ENCODE assay signal across 20 cellular contexts in the genomic region with DNA sequence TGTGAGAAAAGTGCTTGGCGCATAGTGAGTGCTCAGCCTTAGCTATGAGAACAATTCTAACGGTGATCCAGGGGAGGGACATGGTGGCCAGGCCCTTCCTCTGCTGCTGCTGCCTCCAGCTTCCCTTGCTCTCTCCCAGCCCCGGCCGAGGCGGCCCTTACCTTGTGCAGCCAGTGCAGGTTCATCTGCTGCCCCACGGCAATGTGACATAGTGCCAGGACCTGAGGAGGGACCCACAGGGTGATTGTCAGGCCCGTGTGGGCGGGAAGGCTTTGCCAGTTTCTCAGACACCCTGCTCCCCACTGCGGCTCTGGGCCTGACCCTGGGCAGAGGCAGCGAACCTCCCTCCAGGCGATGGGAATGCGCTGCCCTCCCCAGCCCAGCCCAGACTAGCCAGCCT. TPM values are rescaled to one million over a fixed set of nuclear protein-coding genes. Genes with fewer than 3 reads are reported as not detected.
DNase-seq lines count a peak whose midpoint lies in the region; ATAC-seq, FAIRE-seq and TF ChIP-seq lines count a peak whose summit lies in the region.
"Had no signal": no experiment of that assay in that cellular context is flagged by ENCODE, and none has a peak within 500 bp of the region (broad histone marks: within the 10 kb centered on the region; RNA-seq: fewer than 3 reads in every experiment).

No MANE protein-coding gene starts in this region.

- H3K56ac ChIP-seq in H1 (replicated peaks; ENCODE audit: insufficient read length, low read depth, low read length), result no peak overlapping the region

- H3K4me1 Mint-ChIP-seq in stimulated activated effector memory CD8-positive, alpha-beta T cell treated with anti-CD3 and anti-CD28 coated beads, Interleukin-12 subunit alpha, Interleukin-12 subunit beta, amount 100 ng/mL, for 72 hours, result no peaks in the 10 kb centered on the region

- no peak overlapping the region for H4K5ac ChIP-seq in H1 (ENCODE audit: insufficient read length, low read depth, low read length)

- H3K23me2 ChIP-seq in H1 (ENCODE audit: low read depth, low read length), result no peaks in the 10 kb centered on the region

- no peak overlapping the region for H2AK5ac ChIP-seq in H1 (ENCODE audit: low read depth, low read length)

- TF ChIP-seq EP300 in H1 (IDR thresholded peaks at IDR 0.05; ENCODE audit: borderline replicate concordance in 1 of 2, low read depth in 2 of 2, low read length in 2 of 2), result no peak

- 0 out of 2 replicates have a peak overlapping the region, but pooled peaks have one; percentile 35 for H4K8ac ChIP-seq in H1 (ENCODE audit: extremely low read depth, insufficient read depth, low read length)

- no peak overlapping the region for H3K18ac ChIP-seq in H1 (ENCODE audit: extremely low read depth, low read length)

- no peak overlapping the region for H2BK15ac ChIP-seq in H1 (ENCODE audit: low read length)

- no peak overlapping the region for H4K91ac ChIP-seq in H1 (replicated peaks; ENCODE audit: insufficient read length, low read length)

- ATAC-seq in Right ventricle myocardium inferior, result no peak
- no peak for ATAC-seq in heart right ventricle
- ATAC-seq in stimulated activated effector memory CD8-positive, alpha-beta T cell treated with anti-CD3 and anti-CD28 coated beads, Interleukin-12 subunit alpha, Interleukin-12 subunit beta, amount 100 ng/mL, for 72 hours, result no peak
- no peak for ATAC-seq in HG03097 (IDR thresholded peaks at IDR 0.05; ENCODE audit: low FRiP score, unreplicated experiment)
- ATAC-seq: HepG2 had no signal

- no peaks in the 10 kb centered on the region for H3K9me3 ChIP-seq in heart right ventricle
- H3K9me3 ChIP-seq in H1 (ENCODE audit: insufficient read depth in 2 of 2, low read depth in 1 of 2, low read length in 1 of 2), result no peaks in the 10 kb centered on the region
- H3K9me3 ChIP-seq: A549, Caco-2 had no signal

- H2BK20ac ChIP-seq in H1 (ENCODE audit: low read length), result no peak overlapping the region

- peaks cover 5% of the 10 kb centered on the region for H3K36me3 Mint-ChIP-seq in stimulated activated effector memory CD8-positive, alpha-beta T cell treated with anti-CD3 and anti-CD28 coated beads, Interleukin-12 subunit alpha, Interleukin-12 subunit beta, amount 100 ng/mL, for 72 hours

- CTCF ChIA-PET in H1 (lab: Charles Lee; ENCODE audit: partially characterized antibody), result interaction anchor here (0.8 to 31.5 kb wide), 9 partner anchors 9 to 266 kb away, joined by 3 to 603 read pairs (median 3); partner anchors contain the start of gene GDPD5

- no peaks in the 10 kb centered on the region for H3K79me1 ChIP-seq in H1 (ENCODE audit: low read depth, low read length)

- H3K4me3 ChIP-seq in heart right ventricle, result no peak overlapping the region
- no peak overlapping the region for H3K4me3 ChIP-seq in H1 (ENCODE audit: extremely low read depth in 1 of 4, insufficient read depth in 2 of 4, low read depth in 3 of 4, low read length in 4 of 4)
- H3K4me3 ChIP-seq: A549 had no signal

- H2BK120ac ChIP-seq in H1 (replicated peaks; ENCODE audit: low read depth, low read length), result no peak overlapping the region

- H3K4me1 ChIP-seq in heart right ventricle (no peaks in the 10 kb centered on the region), H1 (replicated peaks in 1 of 4; ENCODE audit: control insufficient read depth in 3 of 4, insufficient read depth in 4 of 4, low read length in 3 of 4) (peaks cover 0 to 6% (median under 1%) of the 10 kb centered on the region in 4 experiments; a peak in 4 of 7 replicates)

- H2BK5ac ChIP-seq in H1 (ENCODE audit: low read depth, low read length), result no peak overlapping the region

- H3K9me3 Mint-ChIP-seq in stimulated activated effector memory CD8-positive, alpha-beta T cell treated with anti-CD3 and anti-CD28 coated beads, Interleukin-12 subunit alpha, Interleukin-12 subunit beta, amount 100 ng/mL, for 72 hours, result no peaks in the 10 kb centered on the region
- H3K9me3 Mint-ChIP-seq: CD4-positive, alpha-beta T cell; IgD-negative memory B cell had no signal

- intact Hi-C loops in Right ventricle myocardium inferior (cut with DNase I) (no loop called here), heart right ventricle (cut with DNase I) (no loop called here)

- H3K27ac Mint-ChIP-seq in stimulated activated effector memory CD8-positive, alpha-beta T cell treated with anti-CD3 and anti-CD28 coated beads, Interleukin-12 subunit alpha, Interleukin-12 subunit beta, amount 100 ng/mL, for 72 hours, result peak overlapping the region; percentile 34
- H3K27ac Mint-ChIP-seq: CD4-positive, alpha-beta T cell had no signal

- H3K9ac ChIP-seq in H1 (replicated peaks in 1 of 4; ENCODE audit: extremely low read depth in 1 of 4, low read depth in 3 of 4, low read length in 3 of 4), result no peak overlapping the region

- no peak overlapping the region for H3K27ac ChIP-seq in heart right ventricle
- no peak overlapping the region for H3K27ac ChIP-seq in H1 (ENCODE audit: low read depth, low read length)
- H3K27ac ChIP-seq: 22Rv1, A549, C4-2B had no signal

- H3K79me2 ChIP-seq in H1 (ENCODE audit: control insufficient read depth in 1 of 2, insufficient read depth in 2 of 2, low read length in 2 of 2), result no peaks in the 10 kb centered on the region

- no peak overlapping the region for H3K4me3 Mint-ChIP-seq in stimulated activated effector memory CD8-positive, alpha-beta T cell treated with anti-CD3 and anti-CD28 coated beads, Interleukin-12 subunit alpha, Interleukin-12 subunit beta, amount 100 ng/mL, for 72 hours
- H3K4me3 Mint-ChIP-seq: CD4-positive, alpha-beta T cell had no signal

- WGBS in heart right ventricle, 2 donors, result 86 to 90% methylated on average over 12 of the region's 12 CpGs
- 90% methylated on average over 12 of the region's 12 CpGs; no CpG with 5 or more reads in 1 of the 2 experiments for WGBS in H1 (ENCODE audit: extremely low coverage in 1 of 2, insufficient coverage in 1 of 2, insufficient read length in 1 of 2, insufficient replicate concordance in 2 of 2, low coverage in 1 of 2, low lambda C conversion rate in 2 of 2, missing lambda C conversion rate in 1 of 2), 2 experiments

- no peak for TF ChIP-seq RAD21 in H1 (IDR thresholded peaks at IDR 0.05 in 1 of 2, conservative IDR thresholded peaks at IDR 0.05 in 1 of 2; ENCODE audit: low read depth in 2 of 2, low read length in 2 of 2)

- no peaks in the 10 kb centered on the region for H4K20me1 ChIP-seq in H1 (replicated peaks in 1 of 2; ENCODE audit: control insufficient read depth in 1 of 2, insufficient read depth in 2 of 2, low read length in 2 of 2)

- no peak for TF ChIP-seq CTCF in heart right ventricle (IDR thresholded peaks at IDR 0.05)
- TF ChIP-seq CTCF in H1 (IDR thresholded peaks at IDR 0.05; ENCODE audit: control extremely low read depth in 1 of 3, insufficient read depth in 1 of 3, low read depth in 1 of 3, low read length in 3 of 3), result no peak

- peak; percentile 34 for DNase-seq in Right ventricle myocardium inferior (ENCODE audit: missing footprints)
- DNase-seq in heart right ventricle, result no peak
- no peak for DNase-seq in H1 (ENCODE audit: low read depth in 1 of 2, low spot score in 2 of 2)
- no peak for DNase-seq in stimulated activated effector memory CD8-positive, alpha-beta T cell treated with anti-CD3 and anti-CD28 coated beads, Interleukin-12 subunit alpha, Interleukin-12 subunit beta, amount 100 ng/mL, for 72 hours (ENCODE audit: low spot score in 2 of 2)
- DNase-seq in iPS-NIHi11 (ENCODE audit: low spot score), result no peak
- no peak for DNase-seq in NCI-H2227 (lab: John Stamatoyannopoulos, UW; ENCODE audit: unreplicated experiment)
- DNase-seq: AML-193; Caco-2; CD4-positive, alpha-beta T cell; GDM1; HCEC 1CT; KG1 had no signal

- no peak for FAIRE-seq in H1 (lab: Jason Lieb, UNC)
- FAIRE-seq: A549, D721Med, HepG2 had no signal

- H3K4me2 ChIP-seq in H1 (ENCODE audit: insufficient read depth in 1 of 2, low read depth in 2 of 2, low read length in 2 of 2), result no peak overlapping the region
- H3K4me2 ChIP-seq: A549 had no signal

- H3K4ac ChIP-seq in H1 (replicated peaks; ENCODE audit: insufficient read length, low read depth, low read length), result no peak overlapping the region

- peaks cover 0 to 6% (median 0%) of the 10 kb centered on the region in 7 donors for H3K27me3 ChIP-seq in heart right ventricle
- H3K27me3 ChIP-seq in H1 (replicated peaks in 1 of 4; ENCODE audit: control insufficient read depth in 3 of 4, extremely low read depth in 1 of 4, insufficient read depth in 3 of 4, low read length in 3 of 4), result no peaks in the 10 kb centered on the region

- POLR2A ChIA-PET in H1 (lab: Charles Lee; ENCODE audit: partially characterized antibody), result interaction anchor here (1.0 to 3.0 kb wide), 5 partner anchors 10 to 127 kb away, joined by 3 to 13 read pairs (median 3); no protein-coding TSS in a partner anchor

- no peak overlapping the region for H3K14ac ChIP-seq in H1 (ENCODE audit: insufficient read length)

- H2BK12ac ChIP-seq in H1 (ENCODE audit: low read depth, low read length), result no peak overlapping the region

- no peak overlapping the region for H2AFZ ChIP-seq in H1 (ENCODE audit: low read length)

- H3K36me3 ChIP-seq in heart right ventricle (no peaks in the 10 kb centered on the region), H1 (ENCODE audit: control insufficient read depth in 2 of 4, insufficient read depth in 4 of 4, low read length in 3 of 4) (no peaks in the 10 kb centered on the region)

- H3K23ac ChIP-seq in H1 (ENCODE audit: insufficient read length), result no peak overlapping the region

- TF ChIP-seq POLR2A in H1 (IDR thresholded peaks at IDR 0.05; ENCODE audit: control extremely low read depth in 1 of 2, low read depth in 2 of 2, low read length in 2 of 2), result no peak

RNA-seq across cellular contexts. Expression of gene KLHL35, which starts 23.6 kb away (rescaled TPM):
- total RNA-seq in Right ventricle myocardium inferior (0.68 TPM), heart right ventricle (under 1 TPM in 8 of 10 donors, not detected in 2; 0.20 to 0.81 (median 0.37) TPM)
- polyA plus RNA-seq in heart right ventricle (under 1 TPM; 0.29 to 0.64 TPM), H1 (2011; rRNA removed) (0.41 and 0.64 TPM in 2 replicates)
- total RNA-seq in H1 (2021; fragmentation: NEBNext Ultra II Directional; extraction: Animal tissue kit (Norgen Biotek cat#: 25700)), result 0.35 and 0.40 TPM in 2 replicates
- 0.50 TPM for polyA plus RNA-seq in H1 (2011; cell fraction: cytosol; rRNA removed)
- 0.40 TPM for polyA plus RNA-seq in H1 (2011; cell fraction: nucleus; rRNA removed)
- 0.24 to 0.70 TPM (median 0.66 TPM) in 3 of 4 replicates, not detected in the other for polyA plus RNA-seq in H1 (2012, experiment 1 of 2)
- 0.24 TPM for polyA plus RNA-seq in H1 (2012, experiment 2 of 2)
- 0.32 TPM for polyA plus RNA-seq in H1 (2013, experiment 1 of 2)
- 0.31 TPM for polyA plus RNA-seq in H1 (2013, experiment 2 of 2)
- 0.10 TPM in 1 of 2 replicates, not detected in the other for polyA minus RNA-seq in H1 (2011; rRNA and poly(A)+ RNA removed)
- 1.0 TPM for polyA minus RNA-seq in H1 (2011; cell fraction: cytosol; rRNA and poly(A)+ RNA removed)
- not detected for polyA minus RNA-seq in H1 (2011; cell fraction: nucleus; rRNA and poly(A)+ RNA removed)
- total RNA-seq: H4, HepG2 had no signal
- polyA plus RNA-seq: HepG2 had no signal

RNA-seq across cellular contexts. Expression of gene RPS3, which starts 57.3 kb away (rescaled TPM):
- 972 TPM for total RNA-seq in Right ventricle myocardium inferior
- total RNA-seq in heart right ventricle, result 1,000 to 10,000 TPM in 2 of 10 donors, 100 to 1,000 TPM in 8; 803 to 1,301 (median 939) TPM
- polyA plus RNA-seq in heart right ventricle, result 1,000 to 10,000 TPM in 1 of 2 donors, 100 to 1,000 TPM in 1; 698 to 1,945 TPM
- 3,813 and 3,882 TPM in 2 replicates for total RNA-seq in H1 (2021; fragmentation: NEBNext Ultra II Directional; extraction: Animal tissue kit (Norgen Biotek cat#: 25700))
- 4,194 and 5,088 TPM in 2 replicates for polyA plus RNA-seq in H1 (2011; rRNA removed)
- 5,780 TPM for polyA plus RNA-seq in H1 (2011; cell fraction: cytosol; rRNA removed)
- 3,386 TPM for polyA plus RNA-seq in H1 (2011; cell fraction: nucleus; rRNA removed)
- 4,233 to 5,711 TPM (median 5,025 TPM) in 4 replicates for polyA plus RNA-seq in H1 (2012, experiment 1 of 2)
- 24,266 TPM for polyA plus RNA-seq in H1 (2012, experiment 2 of 2)
- 5,747 TPM for polyA plus RNA-seq in H1 (2013, experiment 1 of 2)
- 5,667 TPM for polyA plus RNA-seq in H1 (2013, experiment 2 of 2)
- 985 and 1,133 TPM in 2 replicates for polyA minus RNA-seq in H1 (2011; rRNA and poly(A)+ RNA removed)
- 694 TPM for polyA minus RNA-seq in H1 (2011; cell fraction: cytosol; rRNA and poly(A)+ RNA removed)
- 657 TPM for polyA minus RNA-seq in H1 (2011; cell fraction: nucleus; rRNA and poly(A)+ RNA removed)
